ENCODE assay signal across 8 cellular contexts in genomic region chr5:126808619-126809018, GRCh38. TPM values are rescaled to one million over a fixed set of nuclear protein-coding genes. Genes with fewer than 3 reads are reported as not detected.
DNase-seq lines count a peak whose midpoint lies in the region; ATAC-seq, FAIRE-seq and TF ChIP-seq lines count a peak whose summit lies in the region.

No MANE protein-coding gene starts in this region.

- H3K9ac ChIP-seq in H1 (replicated peaks in 1 of 4; ENCODE audit: extremely low read depth in 1 of 4, low read depth in 3 of 4, low read length in 3 of 4) = no peak overlapping the region

- H3K27me3 ChIP-seq in H1 (replicated peaks in 1 of 4; ENCODE audit: control insufficient read depth in 3 of 4, extremely low read depth in 1 of 4, insufficient read depth in 3 of 4, low read length in 3 of 4) = no peaks in the 10 kb centered on the region
- no peaks in the 10 kb centered on the region for H3K27me3 ChIP-seq in neutrophil

- no peak overlapping the region for H2BK5ac ChIP-seq in H1 (ENCODE audit: low read depth, low read length)

- H3K9me3 ChIP-seq in H1 (ENCODE audit: insufficient read depth in 2 of 2, low read depth in 1 of 2, low read length in 1 of 2) (no peaks in the 10 kb centered on the region), neutrophil (no peaks in the 10 kb centered on the region)

- no peak for FAIRE-seq in H1 (lab: Jason Lieb, UNC)

- H4K5ac ChIP-seq in H1 (ENCODE audit: insufficient read length, low read depth, low read length) = no peak overlapping the region

- 80% methylated on average over 4 of the region's 4 CpGs; no CpG with 5 or more reads in 1 of the 2 experiments for WGBS in H1 (ENCODE audit: extremely low coverage in 1 of 2, insufficient coverage in 1 of 2, insufficient read length in 1 of 2, insufficient replicate concordance in 2 of 2, low coverage in 1 of 2, low lambda C conversion rate in 2 of 2, missing lambda C conversion rate in 1 of 2), 2 experiments

- TF ChIP-seq EP300 in H1 (IDR thresholded peaks at IDR 0.05; ENCODE audit: borderline replicate concordance in 1 of 2, low read depth in 2 of 2, low read length in 2 of 2) = no peak

- H2BK20ac ChIP-seq in H1 (ENCODE audit: low read length) = no peak overlapping the region

- no peak overlapping the region for H2BK120ac ChIP-seq in H1 (replicated peaks; ENCODE audit: low read depth, low read length)

- H3K56ac ChIP-seq in H1 (replicated peaks; ENCODE audit: insufficient read length, low read depth, low read length) = no peak overlapping the region

- H3K79me2 ChIP-seq in H1 (ENCODE audit: control insufficient read depth in 1 of 2, insufficient read depth in 2 of 2, low read length in 2 of 2) = peaks cover 2 to 29% of the 10 kb centered on the region in 2 experiments; a peak in 3 of 4 replicates

- H3K4ac ChIP-seq in H1 (replicated peaks; ENCODE audit: insufficient read length, low read depth, low read length) = no peak overlapping the region

- H3K23ac ChIP-seq in H1 (ENCODE audit: insufficient read length) = no peak overlapping the region

- H3K27ac ChIP-seq in H1 (ENCODE audit: low read depth, low read length) (no peak overlapping the region), neutrophil (peak overlapping the region; percentile 91)

- no peak for ATAC-seq in stimulated activated naive CD8-positive, alpha-beta T cell treated with anti-CD3 and anti-CD28 coated beads, Interleukin-15, Interleukin-2, amounts not matched to agents 100 U/mL and 50 U/mL, for 24 hours
- ATAC-seq in HG03520 (IDR thresholded peaks at IDR 0.05; ENCODE audit: unreplicated experiment) = no peak

- H3K4me3 ChIP-seq in H1 (ENCODE audit: extremely low read depth in 1 of 4, insufficient read depth in 2 of 4, low read depth in 3 of 4, low read length in 4 of 4) (no peak overlapping the region), neutrophil (ENCODE audit: low read depth in 1 of 2, low read length in 1 of 2) (peak overlapping the region; percentile 48 to 53)

- no peak overlapping the region for H3K18ac ChIP-seq in H1 (ENCODE audit: extremely low read depth, low read length)

- peak; percentile 49 to 53 for TF ChIP-seq RAD21 in H1 (IDR thresholded peaks at IDR 0.05 in 1 of 2, conservative IDR thresholded peaks at IDR 0.05 in 1 of 2; ENCODE audit: low read depth in 2 of 2, low read length in 2 of 2)

- peaks cover 31 to 76% (median 53%) of the 10 kb centered on the region in 4 experiments for H3K36me3 ChIP-seq in H1 (ENCODE audit: control insufficient read depth in 2 of 4, insufficient read depth in 4 of 4, low read length in 3 of 4)
- no peaks in the 10 kb centered on the region for H3K36me3 ChIP-seq in neutrophil

- H3K79me1 ChIP-seq in H1 (ENCODE audit: low read depth, low read length) = peaks cover 2% of the 10 kb centered on the region; the same call in 1 of the 2 replicates

- H4K91ac ChIP-seq in H1 (replicated peaks; ENCODE audit: insufficient read length, low read length) = no peak overlapping the region

- no peak overlapping the region for H2AFZ ChIP-seq in H1 (ENCODE audit: low read length)

- no peak for TF ChIP-seq POLR2A in H1 (IDR thresholded peaks at IDR 0.05; ENCODE audit: control extremely low read depth in 1 of 2, low read depth in 2 of 2, low read length in 2 of 2)

- H3K4me1 ChIP-seq in H1 (replicated peaks in 1 of 4; ENCODE audit: control insufficient read depth in 3 of 4, insufficient read depth in 4 of 4, low read length in 3 of 4) = no peaks in the 10 kb centered on the region
- H3K4me1 ChIP-seq in neutrophil (ENCODE audit: control insufficient read depth in 1 of 2, insufficient read depth in 1 of 2, low read depth in 1 of 2, low read length in 1 of 2) = peaks cover 55 to 65% of the 10 kb centered on the region in 2 experiments

- no peak overlapping the region for H3K14ac ChIP-seq in H1 (ENCODE audit: insufficient read length)

- CTCF ChIA-PET in H1 (lab: Charles Lee; ENCODE audit: partially characterized antibody) = interaction anchor here (0.7 to 6.1 kb wide), 16 partner anchors 7 to 167 kb away, joined by 3 to 65 read pairs (median 4); no protein-coding TSS in a partner anchor

- DNase-seq in DMS53 treated with DMSO at 0.1 percent for 48 hours (lab: John Stamatoyannopoulos, UW; ENCODE audit: unreplicated experiment) = peak; percentile 18
- peak; percentile 31 for DNase-seq in GM20000 (ENCODE audit: low spot score)
- peak; percentile 81 for DNase-seq in NOMO-1 treated with DMSO at 0.1 percent for 48 hours (lab: John Stamatoyannopoulos, UW; ENCODE audit: unreplicated experiment)
- DNase-seq in H1 (ENCODE audit: low read depth in 1 of 2, low spot score in 2 of 2) = no peak
- DNase-seq in cerebellar nuclear complex (lab: John Stamatoyannopoulos, UW) = no peak
- DNase-seq in stimulated activated naive CD8-positive, alpha-beta T cell treated with anti-CD3 and anti-CD28 coated beads, Interleukin-15, Interleukin-2, amounts not matched to agents 100 U/mL and 50 U/mL, for 24 hours = no peak

- H2BK15ac ChIP-seq in H1 (ENCODE audit: low read length) = no peak overlapping the region

- H2AK5ac ChIP-seq in H1 (ENCODE audit: low read depth, low read length) = no peak overlapping the region

- H3K23me2 ChIP-seq in H1 (ENCODE audit: low read depth, low read length) = no peaks in the 10 kb centered on the region

- no peak overlapping the region for H2BK12ac ChIP-seq in H1 (ENCODE audit: low read depth, low read length)

- H4K20me1 ChIP-seq in H1 (replicated peaks in 1 of 2; ENCODE audit: control insufficient read depth in 1 of 2, insufficient read depth in 2 of 2, low read length in 2 of 2) = peaks cover 0 to 1% of the 10 kb centered on the region in 2 experiments

- POLR2A ChIA-PET in H1 (lab: Charles Lee; ENCODE audit: partially characterized antibody) = no interaction called here

- TF ChIP-seq CTCF in GM20000 (IDR thresholded peaks at IDR 0.05; ENCODE audit: extremely low read depth, missing control alignments) = no peak
- TF ChIP-seq CTCF in H1 (IDR thresholded peaks at IDR 0.05; ENCODE audit: control extremely low read depth in 1 of 3, insufficient read depth in 1 of 3, low read depth in 1 of 3, low read length in 3 of 3) = peak in 2 of 3 experiments; percentile 20 to 35; a peak in 2 of 4 replicates
- TF ChIP-seq CTCF in neutrophil (IDR thresholded peaks at IDR 0.05) = peak; percentile 61

- no peak overlapping the region for H4K8ac ChIP-seq in H1 (ENCODE audit: extremely low read depth, insufficient read depth, low read length)

- H3K4me2 ChIP-seq in H1 (ENCODE audit: insufficient read depth in 1 of 2, low read depth in 2 of 2, low read length in 2 of 2) = no peak overlapping the region

TF ChIP-seq in H1, 55 proteins besides CTCF, POLR2A, EP300 and RAD21:
- TF ChIP-seq PHF8 (conservative IDR thresholded peaks at IDR 0.05; ENCODE audit: low read depth, low read length) = no peak
- TF ChIP-seq MAX (IDR thresholded peaks at IDR 0.05) = no peak
- TF ChIP-seq SP2 (IDR thresholded peaks at IDR 0.05; ENCODE audit: low read length) = no peak
- TF ChIP-seq CHD2 (IDR thresholded peaks at IDR 0.05; ENCODE audit: low read length) = no peak
- no peak for TF ChIP-seq RXRA (IDR thresholded peaks at IDR 0.05; ENCODE audit: insufficient read depth, low read depth, low read length)
- TF ChIP-seq JUN (IDR thresholded peaks at IDR 0.05; ENCODE audit: low read depth, low read length) = no peak
- TF ChIP-seq ATF2 (IDR thresholded peaks at IDR 0.05; ENCODE audit: low read length) = no peak
- TF ChIP-seq CEBPB (IDR thresholded peaks at IDR 0.05; ENCODE audit: low read depth, low read length) = no peak
- no peak for TF ChIP-seq TAF1 (IDR thresholded peaks at IDR 0.05; ENCODE audit: low read depth, low read length)
- TF ChIP-seq NRF1 (IDR thresholded peaks at IDR 0.05; ENCODE audit: low read depth, low read length) = no peak
- no peak for TF ChIP-seq BCL11A (IDR thresholded peaks at IDR 0.05; ENCODE audit: low read depth in 2 of 2, low read length in 2 of 2)
- no peak for TF ChIP-seq MAFK (IDR thresholded peaks at IDR 0.05; ENCODE audit: low read depth, low read length)
- TF ChIP-seq E2F6 (IDR thresholded peaks at IDR 0.05) = no peak
- TF ChIP-seq TCF12 (IDR thresholded peaks at IDR 0.05; ENCODE audit: low read depth, low read length) = no peak
- no peak for TF ChIP-seq KDM5A (IDR thresholded peaks at IDR 0.05; ENCODE audit: low read length)
- no peak for TF ChIP-seq EZH2 (IDR thresholded peaks at IDR 0.05; ENCODE audit: low read depth, low read length, severe bottlenecking)
- TF ChIP-seq NANOG (IDR thresholded peaks at IDR 0.05; ENCODE audit: insufficient read depth, low read depth, low read length, poor library complexity, severe bottlenecking) = no peak
- no peak for TF ChIP-seq YY1 (IDR thresholded peaks at IDR 0.05; ENCODE audit: low read depth, low read length)

RNA-seq across cellular contexts. Expression of gene LMNB1, which starts 31.7 kb away (rescaled TPM):
- total RNA-seq in H1 (2021; fragmentation: NEBNext Ultra II Directional; extraction: Animal tissue kit (Norgen Biotek cat#: 25700)) = 225 and 229 TPM in 2 replicates
- polyA plus RNA-seq in H1 (2011; rRNA removed) = 73.5 and 123 TPM in 2 replicates
- 88.9 TPM for polyA plus RNA-seq in H1 (2011; cell fraction: cytosol; rRNA removed)
- polyA plus RNA-seq in H1 (2011; cell fraction: nucleus; rRNA removed) = 104 TPM
- 153 to 239 TPM (median 158 TPM) in 4 replicates for polyA plus RNA-seq in H1 (2012, experiment 1 of 2)
- polyA plus RNA-seq in H1 (2012, experiment 2 of 2) = 38.7 TPM
- polyA plus RNA-seq in H1 (2013, experiment 1 of 2) = 90.6 TPM
- polyA plus RNA-seq in H1 (2013, experiment 2 of 2) = 87.9 TPM
- polyA minus RNA-seq in H1 (2011; rRNA and poly(A)+ RNA removed) = 40.1 and 54.4 TPM in 2 replicates
- polyA minus RNA-seq in H1 (2011; cell fraction: cytosol; rRNA and poly(A)+ RNA removed) = 69.3 TPM
- 75.1 TPM for polyA minus RNA-seq in H1 (2011; cell fraction: nucleus; rRNA and poly(A)+ RNA removed)

Comparison
In these comparisons a context has a peak if more than half of its experiments do, and no peak if none do; other contexts are left out.
1. DNase-seq: peak in DMS53 treated with DMSO at 0.1 percent for 48 hours (single experiment), GM20000 (single experiment) and NOMO-1 treated with DMSO at 0.1 percent for 48 hours (single experiment); none in H1 (0 of 2), cerebellar nuclear complex (0 of 2) and stimulated activated naive CD8-positive, alpha-beta T cell treated with anti-CD3 and anti-CD28 coated beads, Interleukin-15, Interleukin-2, amounts not matched to agents 100 U/mL and 50 U/mL, for 24 hours (single experiment).
2. H3K4me3 ChIP-seq: peak in neutrophil (2 of 2); none in H1 (0 of 4).